In the genomic region with DNA sequence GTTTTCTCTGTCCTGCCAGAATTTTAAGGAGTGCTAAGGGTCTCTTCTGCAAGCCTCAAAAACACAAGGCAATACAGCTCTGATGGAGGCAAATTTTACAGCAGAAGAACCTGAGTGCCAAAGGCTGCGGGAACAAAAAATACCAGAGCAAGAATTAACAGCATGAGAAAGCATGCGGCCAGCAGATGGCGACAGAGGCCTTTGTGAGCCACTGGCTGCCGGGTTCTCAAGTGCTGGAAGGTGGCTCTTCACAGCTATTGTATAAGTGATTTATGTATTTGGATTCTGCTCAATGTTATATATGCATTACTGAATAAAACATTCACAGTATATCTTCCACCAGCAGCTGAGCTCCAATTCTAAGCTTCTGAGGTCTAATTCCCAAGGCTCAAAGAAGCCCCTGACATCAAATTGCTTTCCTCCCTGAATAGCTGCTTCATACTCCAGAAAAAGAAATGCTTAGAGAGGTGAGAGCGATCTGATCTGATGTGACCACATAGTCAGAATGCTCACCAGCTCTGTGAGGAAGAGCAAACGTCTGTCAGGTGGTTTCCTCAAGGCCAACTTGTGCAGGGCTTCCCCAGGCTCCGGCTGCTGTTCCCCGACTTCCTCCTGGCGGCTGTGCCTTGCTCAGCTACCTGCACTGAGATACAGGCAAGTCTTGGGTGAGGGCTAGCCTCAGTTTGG, we compare ENCODE assay signal across 9 cellular contexts. TPM values are rescaled to one million over a fixed set of nuclear protein-coding genes. Genes with fewer than 3 reads are reported as not detected.
DNase-seq lines count a peak whose midpoint lies in the region; ATAC-seq and TF ChIP-seq lines count a peak whose summit lies in the region.
"Had no signal": no experiment of that assay in that cellular context is flagged by ENCODE, and none has a peak within 500 bp of the region (broad histone marks: within the 10 kb centered on the region; RNA-seq: fewer than 3 reads in every experiment).

No MANE protein-coding gene starts in this region.

- no peaks in the 10 kb centered on the region for H3K4me1 Mint-ChIP-seq in activated CD4-positive, alpha-beta memory T cell treated with anti-CD3 and anti-CD28 coated beads for 36 hours (ENCODE audit: low read depth)
- H3K4me1 Mint-ChIP-seq in memory B cell: peaks cover 8% of the 10 kb centered on the region

- no peak overlapping the region for H3K27ac Mint-ChIP-seq in activated CD4-positive, alpha-beta memory T cell treated with anti-CD3 and anti-CD28 coated beads for 36 hours
- H3K27ac Mint-ChIP-seq in memory B cell: no peak overlapping the region
- H3K27ac Mint-ChIP-seq: dendritic cell treated with granulocyte-macrophage colony-stimulating factor and Interleukin-4, amounts not matched to agents 40 ng/mL and 50 ng/mL, for 4 days had no signal

- H3K27ac ChIP-seq in HL-60 (replicated peaks) (no peak overlapping the region), dorsolateral prefrontal cortex (peak overlapping the region in 14 of 59 donors; percentile 0 to 76 (median 42))

- H3K9me3 Mint-ChIP-seq in activated CD4-positive, alpha-beta memory T cell treated with anti-CD3 and anti-CD28 coated beads for 36 hours: no peaks in the 10 kb centered on the region
- H3K9me3 Mint-ChIP-seq in memory B cell: no peaks in the 10 kb centered on the region
- H3K9me3 Mint-ChIP-seq: dendritic cell treated with granulocyte-macrophage colony-stimulating factor and Interleukin-4, amounts not matched to agents 40 ng/mL and 50 ng/mL, for 4 days had no signal

- intact Hi-C loops in activated CD4-positive, alpha-beta memory T cell treated with anti-CD3 and anti-CD28 coated beads for 36 hours (cut with micrococcal nuclease): loop anchor here (1.0 to 10.0 kb wide), 6 partner anchors 119 to 1401 kb away; a partner anchor contains a TSS
- intact Hi-C loops in dorsolateral prefrontal cortex (cut with DNase I): loop anchor here (2.0 to 10.0 kb wide), 6 partner anchors 61 to 1403 kb away; a partner anchor contains a TSS

- H3K27me3 ChIP-seq in HL-60 (ENCODE audit: insufficient read depth, poor library complexity, severe bottlenecking): no peaks in the 10 kb centered on the region
- H3K27me3 ChIP-seq in dorsolateral prefrontal cortex: no peaks in the 10 kb centered on the region

- H3K4me3 ChIP-seq in HL-60 (replicated peaks; ENCODE audit: insufficient read depth, low read length): no peak overlapping the region
- H3K4me3 ChIP-seq in dorsolateral prefrontal cortex: peak overlapping the region in 1 of 59 donors; percentile 4

- no peaks in the 10 kb centered on the region for H3K36me3 Mint-ChIP-seq in activated CD4-positive, alpha-beta memory T cell treated with anti-CD3 and anti-CD28 coated beads for 36 hours
- no peaks in the 10 kb centered on the region for H3K36me3 Mint-ChIP-seq in memory B cell

- CTCF ChIA-PET in activated CD4-positive, alpha-beta memory T cell treated with anti-CD3 and anti-CD28 coated beads for 36 hours (lab: Charles Lee): interaction anchor here (0.6 to 3.0 kb wide), 72 partner anchors 8 to 817 kb away, joined by 3 to 77 read pairs (median 4); a partner anchor contains a TSS

- TF ChIP-seq CTCF in HL-60 (IDR thresholded peaks at IDR 0.05; ENCODE audit: insufficient read depth, low read length) (peak; percentile 73), dorsolateral prefrontal cortex (IDR thresholded peaks at IDR 0.05 in 54 of 56, conservative IDR thresholded peaks at IDR 0.05 in 2 of 56; ENCODE audit: low read depth in 1 of 56, partially characterized antibody in 56 of 56) (peak in 55 of 56 donors; percentile 90 to 99 (median 96))

- no peak overlapping the region for H3K4me3 Mint-ChIP-seq in activated CD4-positive, alpha-beta memory T cell treated with anti-CD3 and anti-CD28 coated beads for 36 hours
- H3K4me3 Mint-ChIP-seq in memory B cell: no peak overlapping the region
- H3K4me3 Mint-ChIP-seq: dendritic cell treated with granulocyte-macrophage colony-stimulating factor and Interleukin-4, amounts not matched to agents 40 ng/mL and 50 ng/mL, for 4 days had no signal

- no peaks in the 10 kb centered on the region for H3K27me3 Mint-ChIP-seq in activated CD4-positive, alpha-beta memory T cell treated with anti-CD3 and anti-CD28 coated beads for 36 hours
- no peaks in the 10 kb centered on the region for H3K27me3 Mint-ChIP-seq in memory B cell
- H3K27me3 Mint-ChIP-seq: dendritic cell treated with granulocyte-macrophage colony-stimulating factor and Interleukin-4, amounts not matched to agents 40 ng/mL and 50 ng/mL, for 4 days had no signal

- DNase-seq in G401 (ENCODE audit: low spot score) (peak; percentile 90), HL-60 (ENCODE audit: low read depth in 1 of 2, low spot score in 1 of 2) (peak in 1 of 2 experiments; percentile 73), NCI-H82 (lab: John Stamatoyannopoulos, UW) (peak; percentile 90), dorsolateral prefrontal cortex (peak; percentile 85 to 95 (median 90)), memory B cell (ENCODE audit: low spot score in 2 of 2) (peak; percentile 79 to 82)
- DNase-seq in activated CD4-positive, alpha-beta memory T cell treated with anti-CD3 and anti-CD28 coated beads for 36 hours: peak; percentile 86
- DNase-seq in stimulated activated CD8-positive, alpha-beta memory T cell treated with anti-CD3 and anti-CD28 coated beads, Interleukin-15, amount 100 ng/mL, for 1 hour (ENCODE audit: low read depth): peak; percentile 80

- in situ Hi-C loops in G401 (cut with HindIII; ENCODE audit: low sequenced_read_pairs): no loop called here

- ATAC-seq in memory B cell (ENCODE audit: low read depth) (peak; percentile 74), GM19397 (IDR thresholded peaks at IDR 0.05; ENCODE audit: unreplicated experiment) (no peak)

- POLR2A ChIA-PET in activated CD4-positive, alpha-beta memory T cell treated with anti-CD3 and anti-CD28 coated beads for 36 hours (lab: Charles Lee): no interaction called here

RNA-seq across cellular contexts. Expression of a gene that starts 58.6 kb away (rescaled TPM):
- total RNA-seq in G401 (2014; rRNA removed; shearing (Covaris generic)): 0.25 and 0.58 TPM in 2 replicates
- total RNA-seq in activated CD4-positive, alpha-beta memory T cell treated with anti-CD3 and anti-CD28 coated beads for 36 hours: not detected
- 10 to 100 TPM in 1 of 120 experiments, 1 to 10 TPM in 117, under 1 TPM in 2; 0.93 to 14.5 (median 2.7) TPM for total RNA-seq in dorsolateral prefrontal cortex
